ENCODE assay signal across 8 cellular contexts in genomic region chr6:136289327-136289578, GRCh38. TPM values are rescaled to one million over a fixed set of nuclear protein-coding genes. Genes with fewer than 3 reads are reported as not detected.
DNase-seq lines count a peak whose midpoint lies in the region; ATAC-seq, FAIRE-seq and TF ChIP-seq lines count a peak whose summit lies in the region.

No MANE protein-coding gene starts in this region.

- DNase-seq in DMS79 (lab: John Stamatoyannopoulos, UW) (peak; percentile 77), H54 (ENCODE audit: insufficient read length, low spot score) (peak; percentile 25), MG63 (peak; percentile 86), SHP77 treated with DMSO at 0.1 percent for 48 hours (lab: John Stamatoyannopoulos, UW) (peak; percentile 47), foreskin keratinocyte (peak; percentile 68 to 77), neural progenitor cell (ENCODE audit: low spot score) (peak; percentile 96), stomach (peak; percentile 93)
- DNase-seq in activated gamma-delta T cell treated with anti-CD3 and anti-CD28 coated beads, Interleukin-2, amount 50 U/mL, for 16 hours (ENCODE audit: low read depth), result peak; percentile 86

- H3K4me3 ChIP-seq in MG63 (peak overlapping the region; percentile 97), neural progenitor cell (peak overlapping the region; percentile 93), stomach (peak overlapping the region; percentile 63 to 99 (median 85))

- 0% methylated on average over 31 to 34 of the region's 34 CpGs for WGBS in stomach, 5 donors

- no peak for TF ChIP-seq EP300 in stomach (IDR thresholded peaks at IDR 0.05)

- TF ChIP-seq POLR2A in H54 (IDR thresholded peaks at IDR 0.05; ENCODE audit: low read depth, low read length), result no peak; the same call in 1 of the 2 replicates
- TF ChIP-seq POLR2A in stomach (IDR thresholded peaks at IDR 0.05), result no peak

- H3K36me3 ChIP-seq in MG63 (peaks cover 27% of the 10 kb centered on the region), neural progenitor cell (no peaks in the 10 kb centered on the region), stomach (no peaks in the 10 kb centered on the region)

- peak; percentile 55 for ATAC-seq in foreskin keratinocyte

- H3K4me1 ChIP-seq in foreskin keratinocyte (peaks cover 13% of the 10 kb centered on the region), neural progenitor cell (peaks cover 19% of the 10 kb centered on the region), stomach (peaks cover 43 to 59% (median 53%) of the 10 kb centered on the region in 4 donors)

- peak overlapping the region; percentile 100 for H3K27ac Mint-ChIP-seq in neural progenitor cell

- H3K9me3 Mint-ChIP-seq in neural progenitor cell, result no peaks in the 10 kb centered on the region

- H3K27ac ChIP-seq in foreskin keratinocyte (peak overlapping the region; percentile 92), neural progenitor cell (peak overlapping the region; percentile 99), stomach (peak overlapping the region; percentile 97 to 100 (median 100))

- peaks cover 43% of the 10 kb centered on the region for H3K4me1 Mint-ChIP-seq in neural progenitor cell

- FAIRE-seq in H54 (lab: Jason Lieb, UNC), result no peak

- H2AFZ ChIP-seq in neural progenitor cell (replicated peaks), result peak overlapping the region; percentile 84

- H3K27me3 ChIP-seq in MG63 (no peaks in the 10 kb centered on the region), foreskin keratinocyte (no peaks in the 10 kb centered on the region), neural progenitor cell (no peaks in the 10 kb centered on the region), stomach (no peaks in the 10 kb centered on the region)

- H3K9ac ChIP-seq in neural progenitor cell, result peak overlapping the region; percentile 98

- H4K20me1 ChIP-seq in neural progenitor cell (ENCODE audit: low read depth), result peaks cover 49% of the 10 kb centered on the region

- H3K36me3 Mint-ChIP-seq in neural progenitor cell, result no peaks in the 10 kb centered on the region

- H3K27me3 Mint-ChIP-seq in neural progenitor cell (ENCODE audit: insufficient read depth, low read depth), result peaks cover 7% of the 10 kb centered on the region

- H3K9me3 ChIP-seq in MG63 (no peaks in the 10 kb centered on the region), neural progenitor cell (ENCODE audit: low read depth) (no peaks in the 10 kb centered on the region), stomach (no peaks in the 10 kb centered on the region)

- H3K4me3 Mint-ChIP-seq in neural progenitor cell, result peak overlapping the region; percentile 97

- peaks cover 19% of the 10 kb centered on the region for H3F3A ChIP-seq in neural progenitor cell (ENCODE audit: low read depth)

- H3K79me2 ChIP-seq in neural progenitor cell (ENCODE audit: low read depth), result peaks cover 53% of the 10 kb centered on the region

- TF ChIP-seq CTCF in foreskin keratinocyte (conservative IDR thresholded peaks at IDR 0.05), result no peak
- TF ChIP-seq CTCF in neural progenitor cell (IDR thresholded peaks at IDR 0.05), result no peak
- no peak for TF ChIP-seq CTCF in stomach (IDR thresholded peaks at IDR 0.05)

- H3K4me2 ChIP-seq in neural progenitor cell, result peak overlapping the region; percentile 79

- intact Hi-C loops in stomach (cut with DNase I; ENCODE audit: low total_unique reads), result no loop called here

RNA-seq across cellular contexts. Expression of gene BCLAF1, which starts 0.4 kb away (rescaled TPM):
- total RNA-seq in MG63 (2014; rRNA removed; shearing (Covaris generic); ENCODE audit: low replicate concordance), result 58.5 and 108 TPM in 2 replicates
- total RNA-seq in foreskin keratinocyte (98.1 and 106 TPM in 2 replicates), neural progenitor cell (ENCODE audit: low replicate concordance) (127 and 190 TPM in 2 replicates), stomach (100 to 1,000 TPM; 137 to 294 (median 172) TPM)
- polyA plus RNA-seq in foreskin keratinocyte (17.6 and 21.7 TPM in 2 replicates), stomach (10 to 100 TPM; 12.8 to 17.7 (median 16.2) TPM)

RNA-seq across cellular contexts. Expression of gene MTFR2, which starts 39.1 kb away (rescaled TPM):
- 5.7 and 16.3 TPM in 2 replicates for total RNA-seq in MG63 (2014; rRNA removed; shearing (Covaris generic); ENCODE audit: low replicate concordance)
- total RNA-seq in foreskin keratinocyte (8.1 and 11.3 TPM in 2 replicates), neural progenitor cell (ENCODE audit: low replicate concordance) (6.2 and 12.6 TPM in 2 replicates), stomach (1 to 10 TPM in 2 of 5 donors, not detected in 3; 1.8 to 4.0 TPM)
- polyA plus RNA-seq in foreskin keratinocyte (10.3 and 14.2 TPM in 2 replicates), stomach (1 to 10 TPM; 1.8 to 2.6 (median 2.0) TPM)

Comparison
In these comparisons a context has a peak if more than half of its experiments do, and no peak if none do; other contexts are left out.
1. Peak in every context shown above with its lines: DNase-seq, ATAC-seq, H3K4me3 ChIP-seq and H3K27ac ChIP-seq.
2. DNase-seq: peak in every context shown above with its lines; median percentile 96 in neural progenitor cell; 93 in stomach; 86 in MG63; 86 in activated gamma-delta T cell treated with anti-CD3 and anti-CD28 coated beads, Interleukin-2, amount 50 U/mL, for 16 hours; 77 in DMS79; 72 in foreskin keratinocyte; 47 in SHP77 treated with DMSO at 0.1 percent for 48 hours; 25 in H54.